In genomic region chr19:52691737-52692136, GRCh38 we compare ENCODE assay signal across 1 cellular context.
TF ChIP-seq lines count a peak whose summit lies in the region.

No MANE protein-coding gene starts in this region.

TF ChIP-seq in HepG2, 621 proteins besides CTCF, POLR2A, EP300 and RAD21:
- TF ChIP-seq CENPBD1 (CRISPR knock-in tag; IDR thresholded peaks at IDR 0.05; ENCODE audit: borderline replicate concordance, low read depth) (no peak), ZSCAN21 (CRISPR knock-in tag; IDR thresholded peaks at IDR 0.05; ENCODE audit: borderline replicate concordance) (no peak), BCL6 (CRISPR knock-in tag; IDR thresholded peaks at IDR 0.05) (no peak), NR2C2 (CRISPR knock-in tag; IDR thresholded peaks at IDR 0.05; ENCODE audit: borderline replicate concordance) (no peak), KDM5B (CRISPR knock-in tag; IDR thresholded peaks at IDR 0.05; ENCODE audit: borderline replicate concordance) (no peak), ZNF253 (CRISPR knock-in tag; IDR thresholded peaks at IDR 0.05; ENCODE audit: borderline replicate concordance) (no peak), ZNF460 (CRISPR knock-in tag; IDR thresholded peaks at IDR 0.05; ENCODE audit: borderline replicate concordance) (no peak), ZKSCAN8 (CRISPR knock-in tag; IDR thresholded peaks at IDR 0.05; ENCODE audit: borderline replicate concordance) (no peak)
